8 cellular contexts compared by ENCODE assay signal in the genomic region with DNA sequence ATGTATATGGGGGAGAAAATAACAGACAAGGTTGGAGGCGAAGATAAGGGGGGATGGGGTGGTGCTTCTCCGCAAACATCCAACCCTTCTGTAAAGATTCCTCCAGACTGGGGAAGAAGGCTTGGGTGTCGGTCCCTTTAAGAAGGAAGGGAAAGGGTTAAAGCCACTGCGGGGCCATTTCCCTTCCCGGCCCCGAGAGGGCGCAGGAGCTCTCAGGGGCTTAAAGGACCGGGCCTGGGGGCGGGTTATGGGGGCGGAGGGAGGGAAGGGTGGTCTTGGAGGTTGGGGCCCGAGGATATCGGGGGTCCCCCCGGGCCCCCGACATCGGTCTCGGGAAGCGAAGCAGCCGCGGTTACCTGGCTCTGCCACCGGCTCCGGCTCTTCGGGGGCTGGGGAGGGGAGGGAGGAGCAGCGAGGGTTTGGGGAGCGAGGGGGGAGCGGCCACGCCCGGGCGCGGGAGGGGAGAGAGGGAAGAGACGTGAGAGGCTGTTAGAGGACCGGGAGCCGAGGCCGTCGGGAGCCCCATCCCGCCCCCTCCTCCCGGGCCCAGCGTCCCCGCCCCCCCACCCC. TPM values are rescaled to one million over a fixed set of nuclear protein-coding genes. Genes with fewer than 3 reads are reported as not detected.
DNase-seq lines count a peak whose midpoint lies in the region; ATAC-seq, FAIRE-seq and TF ChIP-seq lines count a peak whose summit lies in the region.

No MANE protein-coding gene starts in this region.

- H3K36me3 ChIP-seq in DOHH2 (ENCODE audit: control insufficient read depth, low read length) (no peaks in the 10 kb centered on the region), HUES64 (ENCODE audit: insufficient read depth, low read length) (0 out of 2 replicates have a peak, but pooled peaks cover 9% of the 10 kb centered on the region), small intestine (ENCODE audit: control insufficient read depth in 2 of 2, insufficient read depth in 2 of 2, low read length in 2 of 2) (no peaks in the 10 kb centered on the region), gastroesophageal sphincter (no peaks in the 10 kb centered on the region)

- peaks cover 8% of the 10 kb centered on the region for H3K4me1 ChIP-seq in DOHH2 (ENCODE audit: control insufficient read depth, low read length)
- H3K4me1 ChIP-seq in HUES64 (ENCODE audit: insufficient read depth, low read length) = peaks cover 20% of the 10 kb centered on the region
- H3K4me1 ChIP-seq in foreskin keratinocyte = no peaks in the 10 kb centered on the region
- no peaks in the 10 kb centered on the region for H3K4me1 ChIP-seq in small intestine (ENCODE audit: control insufficient read depth in 2 of 2, insufficient read depth in 1 of 2, low read depth in 1 of 2, low read length in 1 of 2)
- H3K4me1 ChIP-seq in gastroesophageal sphincter = peaks cover 0 to 20% (median 5%) of the 10 kb centered on the region in 3 donors

- H3K9me2 ChIP-seq in DOHH2 (replicated peaks; ENCODE audit: control insufficient read depth, low read length) = no peaks in the 10 kb centered on the region

- no peaks in the 10 kb centered on the region for H4K20me1 ChIP-seq in DOHH2 (ENCODE audit: control insufficient read depth, insufficient read depth, low read depth, low read length)

- no peaks in the 10 kb centered on the region for H3K79me2 ChIP-seq in DOHH2 (ENCODE audit: control insufficient read depth, low read length)

- no peak for FAIRE-seq in small intestine (lab: Jason Lieb, UNC)

- peak; percentile 45 for DNase-seq in RPMI7951 (ENCODE audit: low read depth)
- DNase-seq in foreskin keratinocyte = peak; percentile 35 to 59
- DNase-seq in small intestine = no peak

- no peak overlapping the region for H3K4me2 ChIP-seq in DOHH2 (ENCODE audit: low read length)

- H3K9me3 ChIP-seq in DOHH2 (ENCODE audit: control insufficient read depth, insufficient read depth, low read length) (peaks cover under 1% of the 10 kb centered on the region; the same call in 1 of the 2 replicates), HUES64 (ENCODE audit: insufficient read depth, low read depth, low read length) (no peaks in the 10 kb centered on the region), small intestine (ENCODE audit: control insufficient read depth, low read depth) (no peaks in the 10 kb centered on the region), gastroesophageal sphincter (no peaks in the 10 kb centered on the region)

- TF ChIP-seq POLR2A in gastroesophageal sphincter (IDR thresholded peaks at IDR 0.05) = no peak

- ATAC-seq in foreskin keratinocyte = peak; percentile 68
- no peak for ATAC-seq in GM21367 (IDR thresholded peaks at IDR 0.05; ENCODE audit: unreplicated experiment)
- no peak for ATAC-seq in GM21576 (IDR thresholded peaks at IDR 0.05; ENCODE audit: unreplicated experiment)
- ATAC-seq in gastroesophageal sphincter = no peak

- no peak overlapping the region for H3K9ac ChIP-seq in HUES64 (ENCODE audit: low read depth, low read length)

- no peak overlapping the region for H3K4me3 ChIP-seq in DOHH2 (ENCODE audit: low read length)
- peak overlapping the region; percentile 68 for H3K4me3 ChIP-seq in HUES64 (ENCODE audit: low read length)
- no peak overlapping the region for H3K4me3 ChIP-seq in small intestine (ENCODE audit: low read depth in 1 of 2, low read length in 2 of 2)
- no peak overlapping the region for H3K4me3 ChIP-seq in gastroesophageal sphincter

- WGBS in HUES64 = 3% methylated on average over 27 of the region's 38 CpGs
- WGBS in small intestine, 3 donors = 1 to 3% (median 2%) methylated on average over 15 to 38 of the region's 38 CpGs
- 0% methylated on average over 3 of the region's 38 CpGs; no CpG with 5 or more reads in 1 of the 2 donors for WGBS in gastroesophageal sphincter (ENCODE audit: low coverage in 1 of 2), 2 donors

- peak; percentile 65 for TF ChIP-seq CTCF in DOHH2 (IDR thresholded peaks at IDR 0.05; ENCODE audit: low read depth, low read length, poor library complexity, severe bottlenecking)
- peak; percentile 84 for TF ChIP-seq CTCF in foreskin keratinocyte (conservative IDR thresholded peaks at IDR 0.05)
- TF ChIP-seq CTCF in gastroesophageal sphincter (IDR thresholded peaks at IDR 0.05) = no peak

- TF ChIP-seq EP300 in gastroesophageal sphincter (IDR thresholded peaks at IDR 0.05) = no peak

- H3F3A ChIP-seq in DOHH2 (ENCODE audit: control insufficient read depth, insufficient read depth) = no peaks in the 10 kb centered on the region

- H3K27me3 ChIP-seq in DOHH2 (ENCODE audit: control insufficient read depth, low read length) = peaks cover 14% of the 10 kb centered on the region
- H3K27me3 ChIP-seq in HUES64 (ENCODE audit: insufficient read depth, low read length) = no peaks in the 10 kb centered on the region
- H3K27me3 ChIP-seq in foreskin keratinocyte = peaks cover 5% of the 10 kb centered on the region
- peaks cover 0 to 35% of the 10 kb centered on the region in 2 donors for H3K27me3 ChIP-seq in small intestine (ENCODE audit: control insufficient read depth in 2 of 2, insufficient read depth in 2 of 2, low read length in 2 of 2)
- peaks cover 100% of the 10 kb centered on the region for H3K27me3 ChIP-seq in gastroesophageal sphincter

- no peak overlapping the region for H3K27ac ChIP-seq in DOHH2 (ENCODE audit: low read depth, low read length)
- no peak overlapping the region for H3K27ac ChIP-seq in HUES64 (ENCODE audit: low read depth, low read length)
- H3K27ac ChIP-seq in foreskin keratinocyte = no peak overlapping the region
- no peak overlapping the region for H3K27ac ChIP-seq in small intestine (ENCODE audit: low read depth in 1 of 2, low read length in 1 of 2)
- no peak overlapping the region for H3K27ac ChIP-seq in gastroesophageal sphincter

RNA-seq across cellular contexts. Expression of gene TNNT1, which starts 2.8 kb away (rescaled TPM):
- 87.2 TPM for polyA plus RNA-seq in HUES64 (2013, experiment 1 of 2)
- 104 TPM for polyA plus RNA-seq in HUES64 (2013, experiment 2 of 2)
- total RNA-seq in RPMI7951 (2014; rRNA removed; shearing (Covaris generic)) = 32.5 and 42.4 TPM in 2 replicates
- total RNA-seq in foreskin keratinocyte (134 and 199 TPM in 2 replicates), gastroesophageal sphincter (1 to 10 TPM in 1 of 4 donors, not detected in 3; 4.4 TPM)
- polyA plus RNA-seq in foreskin keratinocyte (157 and 208 TPM in 2 replicates), small intestine (10 to 100 TPM in 1 of 3 donors, 1 to 10 TPM in 1, under 1 TPM in 1; 0.18 to 20.1 (median 9.2) TPM)

RNA-seq across cellular contexts. Expression of gene TNNI3, which starts 11.4 kb away (rescaled TPM):
- polyA plus RNA-seq in HUES64 (2013, experiment 1 of 2) = 11.6 TPM
- polyA plus RNA-seq in HUES64 (2013, experiment 2 of 2) = 20.9 TPM
- 0.48 and 0.78 TPM in 2 replicates for total RNA-seq in RPMI7951 (2014; rRNA removed; shearing (Covaris generic))
- 5.3 and 5.4 TPM in 2 replicates for total RNA-seq in foreskin keratinocyte
- 8.9 and 9.1 TPM in 2 replicates for polyA plus RNA-seq in foreskin keratinocyte
- polyA plus RNA-seq in small intestine = 10 to 100 TPM in 1 of 3 donors, 1 to 10 TPM in 2; 1.3 to 39.7 (median 1.7) TPM
- total RNA-seq in gastroesophageal sphincter = not detected

RNA-seq across cellular contexts. Expression of gene DNAAF3, which starts 20.2 kb away (rescaled TPM):
- 4.2 TPM for polyA plus RNA-seq in HUES64 (2013, experiment 1 of 2)
- 6.4 TPM for polyA plus RNA-seq in HUES64 (2013, experiment 2 of 2)
- total RNA-seq in RPMI7951 (2014; rRNA removed; shearing (Covaris generic)) = 1.4 and 1.6 TPM in 2 replicates
- total RNA-seq in foreskin keratinocyte (7.3 and 9.1 TPM in 2 replicates), gastroesophageal sphincter (under 1 TPM in 2 of 4 donors, not detected in 2; 0.42 to 0.52 TPM)
- polyA plus RNA-seq in foreskin keratinocyte (10.2 and 11.4 TPM in 2 replicates), small intestine (under 1 TPM in 1 of 3 donors, not detected in 2; 0.64 TPM)

RNA-seq across cellular contexts. Expression of gene PPP1R12C, which starts 28.7 kb away (rescaled TPM):
- 43.7 TPM for polyA plus RNA-seq in HUES64 (2013, experiment 1 of 2)
- polyA plus RNA-seq in HUES64 (2013, experiment 2 of 2) = 34.3 TPM
- total RNA-seq in RPMI7951 (2014; rRNA removed; shearing (Covaris generic)) = 22.3 and 31.0 TPM in 2 replicates
- total RNA-seq in foreskin keratinocyte (59.8 and 60.9 TPM in 2 replicates), gastroesophageal sphincter (100 to 1,000 TPM; 268 to 479 (median 276) TPM)
- polyA plus RNA-seq in foreskin keratinocyte (64.8 and 65.2 TPM in 2 replicates), small intestine (100 to 1,000 TPM in 2 of 3 donors, 10 to 100 TPM in 1; 96.6 to 192 (median 166) TPM)

RNA-seq across cellular contexts. Expression of gene SYT5, which starts 33.9 kb away (rescaled TPM):
- 0.95 TPM for polyA plus RNA-seq in HUES64 (2013, experiment 1 of 2)
- polyA plus RNA-seq in HUES64 (2013, experiment 2 of 2) = 0.57 TPM
- 0.10 and 0.36 TPM in 2 replicates for total RNA-seq in RPMI7951 (2014; rRNA removed; shearing (Covaris generic))
- 0.32 and 0.34 TPM in 2 replicates for total RNA-seq in foreskin keratinocyte
- 0.13 and 0.24 TPM in 2 replicates for polyA plus RNA-seq in foreskin keratinocyte
- 1 to 10 TPM in 1 of 3 donors, under 1 TPM in 2; 0.22 to 4.7 (median 0.81) TPM for polyA plus RNA-seq in small intestine
- total RNA-seq in gastroesophageal sphincter = under 1 TPM in 1 of 4 donors, not detected in 3; 0.13 TPM

Comparison
In these comparisons a context has a peak if more than half of its experiments do, and no peak if none do; other contexts are left out.
1. CTCF ChIP-seq: peak in DOHH2 (single experiment) and foreskin keratinocyte (single experiment); none in gastroesophageal sphincter (0 of 4).